10 cellular contexts compared by ENCODE assay signal in genomic region chr18:61360440-61361383, GRCh38. TPM values are rescaled to one million over a fixed set of nuclear protein-coding genes. Genes with fewer than 3 reads are reported as not detected.
A peak's percentile ranks its signal among the peaks of the same experiment; 100 is the strongest.
DNase-seq lines count a peak whose midpoint lies in the region; ATAC-seq and TF ChIP-seq lines count a peak whose summit lies in the region.
"Had no signal": no experiment of that assay in that cellular context is flagged by ENCODE, and none has a peak within 500 bp of the region (broad histone marks: within the 10 kb centered on the region; RNA-seq: fewer than 3 reads in every experiment).

No MANE protein-coding gene starts in this region.

- no peak overlapping the region for H3K4me3 ChIP-seq in mucosa of descending colon

- H3K27ac Mint-ChIP-seq in HFFc6, result no peak overlapping the region
- H3K27ac Mint-ChIP-seq: activated CD4-positive, alpha-beta memory T cell treated with anti-CD3 and anti-CD28 coated beads for 36 hours had no signal

- no peak for TF ChIP-seq CTCF in HFFc6 (IDR thresholded peaks at IDR 0.05)
- TF ChIP-seq CTCF in mucosa of descending colon (IDR thresholded peaks at IDR 0.05), result no peak

- DNase-seq in HFFc6, result no peak
- DNase-seq in mucosa of descending colon, result peak in 1 of 3 donors; percentile 10
- DNase-seq in retina, result no peak
- no peak for DNase-seq in activated naive CD4-positive, alpha-beta T cell treated with anti-CD3 and anti-CD28 coated beads, Interleukin-2, amount 50 U/mL, for 16 hours
- no peak for DNase-seq in activated naive CD4-positive, alpha-beta T cell treated with Interleukin-2 at 50 U/mL for 16 hours
- no peak for DNase-seq in AG08395 (ENCODE audit: low spot score)
- DNase-seq: activated CD4-positive, alpha-beta memory T cell treated with anti-CD3 and anti-CD28 coated beads for 36 hours; NCI-H2171 treated with DMSO at 0.1 percent for 48 hours had no signal

- H3K9me3 Mint-ChIP-seq in HFFc6, result no peaks in the 10 kb centered on the region
- H3K9me3 Mint-ChIP-seq: activated CD4-positive, alpha-beta memory T cell treated with anti-CD3 and anti-CD28 coated beads for 36 hours had no signal

- H3K36me3 ChIP-seq in mucosa of descending colon (ENCODE audit: low read depth), result no peaks in the 10 kb centered on the region

- no peaks in the 10 kb centered on the region for H3K36me3 Mint-ChIP-seq in HFFc6 (ENCODE audit: low read depth)
- H3K36me3 Mint-ChIP-seq: activated CD4-positive, alpha-beta memory T cell treated with anti-CD3 and anti-CD28 coated beads for 36 hours had no signal

- no peaks in the 10 kb centered on the region for H3K4me1 Mint-ChIP-seq in HFFc6 (ENCODE audit: low read depth)

- no peaks in the 10 kb centered on the region for H3K9me3 ChIP-seq in mucosa of descending colon

- peaks cover 7% of the 10 kb centered on the region for H3K27me3 Mint-ChIP-seq in HFFc6 (ENCODE audit: insufficient read depth)
- H3K27me3 Mint-ChIP-seq: activated CD4-positive, alpha-beta memory T cell treated with anti-CD3 and anti-CD28 coated beads for 36 hours had no signal

- intact Hi-C loops in mucosa of descending colon (cut with DNase I, micrococcal nuclease), result no loop called here

- peak; percentile 96 for ATAC-seq in GM18868 (IDR thresholded peaks at IDR 0.05; ENCODE audit: unreplicated experiment)
- peak; percentile 97 for ATAC-seq in HG03565 (IDR thresholded peaks at IDR 0.05; ENCODE audit: unreplicated experiment)
- ATAC-seq in mucosa of descending colon, result peak; percentile 21

- H3K4me1 ChIP-seq in mucosa of descending colon (ENCODE audit: low read depth), result no peaks in the 10 kb centered on the region

- H3K4me3 Mint-ChIP-seq in HFFc6, result peak overlapping the region; percentile 31; the same call in 1 of the 2 replicates
- H3K4me3 Mint-ChIP-seq: activated CD4-positive, alpha-beta memory T cell treated with anti-CD3 and anti-CD28 coated beads for 36 hours had no signal

RNA-seq across cellular contexts. Expression of gene CDH20, which starts 27.5 kb away (rescaled TPM):
- total RNA-seq in HFFc6 (2021; fragmentation: NEBNext Ultra II Directional; extraction: Animal tissue kit (Norgen Biotek cat#: 25700)), result not detected
- total RNA-seq in mucosa of descending colon, result not detected

Comparison
In these comparisons a context has a peak if more than half of its experiments do, and no peak if none do; other contexts are left out.
1. ATAC-seq: peak in every context shown above with its lines; median percentile 97 in HG03565; 96 in GM18868; 21 in mucosa of descending colon.